In the genomic region with DNA sequence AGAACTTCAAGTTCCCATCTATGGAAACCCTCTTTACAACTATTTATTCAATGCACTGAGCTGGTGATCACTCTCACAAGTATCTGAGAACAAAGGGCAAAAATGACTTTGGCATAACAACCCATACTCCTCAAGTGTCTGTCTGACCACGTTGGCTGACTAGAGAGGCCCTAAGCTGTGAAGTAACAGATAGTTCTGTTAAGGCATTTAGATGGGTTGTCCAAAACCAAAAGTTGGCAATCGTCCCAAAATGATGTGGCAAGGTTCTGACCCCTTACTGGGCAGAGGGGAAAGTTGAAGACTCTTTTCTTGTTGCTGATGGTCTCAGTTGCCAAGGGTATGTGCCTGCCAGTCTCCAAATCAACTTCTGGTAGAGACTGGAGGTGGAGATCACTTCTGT, we compare ENCODE assay signal across 27 cellular contexts.
"Had no signal": no experiment of that assay in that cellular context is flagged by ENCODE, and none has a peak within 500 bp of the region (broad histone marks: within the 10 kb centered on the region; RNA-seq: fewer than 3 reads in every experiment).

No MANE protein-coding gene starts in this region.

- H3K4me1 Mint-ChIP-seq: naive B cell; natural killer cell; stimulated activated effector memory CD8-positive, alpha-beta T cell treated with anti-CD3 and anti-CD28 coated beads, Interleukin-12 subunit alpha, Interleukin-12 subunit beta, amount 100 ng/mL, for 72 hours had no signal

- DNase-seq: hippocampal formation; kidney glomerular epithelial cell; left colon; left lung; lower lobe of right lung; mammary epithelial cell; mesenchymal stem cell; naive B cell; natural killer cell; nephron progenitor cell; occipital lobe; ovary; retina; right cardiac atrium; small intestine; spleen; stimulated activated CD4-positive, alpha-beta T cell treated with anti-CD3 and anti-CD28 coated beads, Interleukin-4, amount 100 ng/mL, for 24 hours; stimulated activated naive CD4-positive, alpha-beta T cell; uterus had no signal

- H3K36me3 Mint-ChIP-seq: naive B cell; natural killer cell; neural progenitor cell; stimulated activated effector memory CD8-positive, alpha-beta T cell treated with anti-CD3 and anti-CD28 coated beads, Interleukin-12 subunit alpha, Interleukin-12 subunit beta, amount 100 ng/mL, for 72 hours; type B pancreatic cell had no signal

- H3K27me3 ChIP-seq: left lung, neural progenitor cell, neutrophil, ovary, spleen, tibial nerve, uterus had no signal

- H3K36me3 ChIP-seq: left lung, lower lobe of right lung, neural progenitor cell, neutrophil, ovary, spleen, tibial nerve, uterus had no signal

- ATAC-seq: left colon; left lung; lower lobe of right lung; natural killer cell; sciatic nerve; stimulated activated effector memory CD8-positive, alpha-beta T cell treated with anti-CD3 and anti-CD28 coated beads, Interleukin-12 subunit alpha, Interleukin-12 subunit beta, amount 100 ng/mL, for 72 hours had no signal

- H3K4me1 ChIP-seq: left lung, lower lobe of right lung, spleen, tibial nerve, uterus had no signal

- H3K27me3 Mint-ChIP-seq: naive B cell; progenitor cell of endocrine pancreas; stimulated activated naive CD8-positive, alpha-beta T cell treated with anti-CD3 and anti-CD28 coated beads, Interleukin-15, Interleukin-2, amounts not matched to agents 100 ng/mL and 50 ng/mL, for 24 hours had no signal

- H3K9me3 ChIP-seq: left lung, lower lobe of right lung, neutrophil, ovary, spleen, tibial nerve, uterus had no signal

- H3K4me3 Mint-ChIP-seq: naive B cell; natural killer cell; nephron progenitor cell; neural progenitor cell; stimulated activated effector memory CD8-positive, alpha-beta T cell treated with anti-CD3 and anti-CD28 coated beads, Interleukin-12 subunit alpha, Interleukin-12 subunit beta, amount 100 ng/mL, for 72 hours; stimulated activated naive CD8-positive, alpha-beta T cell treated with anti-CD3 and anti-CD28 coated beads, Interleukin-15, Interleukin-2, amounts not matched to agents 100 ng/mL and 50 ng/mL, for 24 hours; type B pancreatic cell had no signal

- H3K27ac Mint-ChIP-seq: naive B cell; natural killer cell; nephron progenitor cell; neural progenitor cell; progenitor cell of endocrine pancreas; stimulated activated effector memory CD8-positive, alpha-beta T cell treated with anti-CD3 and anti-CD28 coated beads, Interleukin-12 subunit alpha, Interleukin-12 subunit beta, amount 100 ng/mL, for 72 hours; stimulated activated naive CD8-positive, alpha-beta T cell treated with anti-CD3 and anti-CD28 coated beads, Interleukin-15, Interleukin-2, amounts not matched to agents 100 ng/mL and 50 ng/mL, for 24 hours; type B pancreatic cell had no signal

- H3K9me3 Mint-ChIP-seq: nephron progenitor cell; neural progenitor cell; stimulated activated naive CD8-positive, alpha-beta T cell treated with anti-CD3 and anti-CD28 coated beads, Interleukin-15, Interleukin-2, amounts not matched to agents 100 ng/mL and 50 ng/mL, for 24 hours; type B pancreatic cell had no signal

- H3K4me3 ChIP-seq: left lung, lower lobe of right lung, neural progenitor cell, ovary, spleen, tibial nerve, uterus had no signal

- H3K27ac ChIP-seq: left lung, lower lobe of right lung, neural progenitor cell, neutrophil, ovary, spleen, tibial nerve, uterus had no signal
